10 cellular contexts compared by ENCODE assay signal in genomic region chr11:6377902-6378694, GRCh38. TPM values are rescaled to one million over a fixed set of nuclear protein-coding genes. Genes with fewer than 3 reads are reported as not detected.
DNase-seq lines count a peak whose midpoint lies in the region; ATAC-seq and TF ChIP-seq lines count a peak whose summit lies in the region.
"Had no signal": no experiment of that assay in that cellular context is flagged by ENCODE, and none has a peak within 500 bp of the region (broad histone marks: within the 10 kb centered on the region; RNA-seq: fewer than 3 reads in every experiment).

No MANE protein-coding gene starts in this region.

- WGBS in upper lobe of left lung, 2 donors = 18 to 31% methylated on average over 4 of the region's 4 CpGs
- 38 to 41% methylated on average over 4 of the region's 4 CpGs for WGBS in lower leg skin, 2 donors
- WGBS in mesendoderm (ENCODE audit: extremely low coverage, insufficient coverage, low lambda C conversion rate) = no CpG with 5 or more reads among the region's 4 CpGs

- no peak overlapping the region for H3K9ac ChIP-seq in mesendoderm (ENCODE audit: low read length)

- H3K4ac ChIP-seq in mesendoderm (ENCODE audit: low read depth, low read length) = no peak overlapping the region

- H3K23ac ChIP-seq in mesendoderm (ENCODE audit: low read length) = no peak overlapping the region

- H3K9me3 Mint-ChIP-seq in activated naive CD4-positive, alpha-beta T cell treated with anti-CD3 and anti-CD28 coated beads, Interleukin-2, amount 50 U/mL, for 24 hours = no peaks in the 10 kb centered on the region
- H3K9me3 Mint-ChIP-seq: H9 had no signal

- H3K36me3 ChIP-seq in upper lobe of left lung (no peaks in the 10 kb centered on the region), mesendoderm (ENCODE audit: control insufficient read depth, insufficient read depth, low read length) (no peaks in the 10 kb centered on the region)

- no peaks in the 10 kb centered on the region for H3K36me3 Mint-ChIP-seq in activated naive CD4-positive, alpha-beta T cell treated with anti-CD3 and anti-CD28 coated beads, Interleukin-2, amount 50 U/mL, for 24 hours

- ATAC-seq in upper lobe of left lung (ENCODE audit: low FRiP score in 2 of 2) = peak in 1 of 2 donors; percentile 57
- ATAC-seq in HG02798 (IDR thresholded peaks at IDR 0.05; ENCODE audit: poor library complexity, unreplicated experiment) = no peak

- no peak overlapping the region for H4K8ac ChIP-seq in mesendoderm (ENCODE audit: low read depth, low read length)

- no peaks in the 10 kb centered on the region for H3K9me3 ChIP-seq in upper lobe of left lung

- peak overlapping the region; percentile 38 for H3K27ac Mint-ChIP-seq in activated naive CD4-positive, alpha-beta T cell treated with anti-CD3 and anti-CD28 coated beads, Interleukin-2, amount 50 U/mL, for 24 hours
- H3K27ac Mint-ChIP-seq: H9 had no signal

- DNase-seq in activated naive CD4-positive, alpha-beta T cell (lab: John Stamatoyannopoulos, UW) = no peak
- DNase-seq in NOMO-1 treated with DMSO at 0.1 percent for 48 hours (lab: John Stamatoyannopoulos, UW; ENCODE audit: unreplicated experiment) (peak; percentile 23), dermis blood vessel endothelial cell (peak; percentile 68), upper lobe of left lung (no peak), lower leg skin (ENCODE audit: low spot score in 2 of 2) (no peak), mesendoderm (no peak)
- DNase-seq: erythroblast, H9 had no signal

- no peak overlapping the region for H2BK15ac ChIP-seq in mesendoderm (replicated peaks; ENCODE audit: low read depth)

- H3K56ac ChIP-seq in mesendoderm (ENCODE audit: low read length) = no peak overlapping the region

- no peaks in the 10 kb centered on the region for H3K79me2 ChIP-seq in mesendoderm (ENCODE audit: control insufficient read depth, insufficient read depth, low read length)

- H3K18ac ChIP-seq in mesendoderm (ENCODE audit: low read length) = no peak overlapping the region

- peaks cover 0 to 16% (median 9%) of the 10 kb centered on the region in 4 donors for H3K4me1 ChIP-seq in upper lobe of left lung
- H3K4me1 ChIP-seq in mesendoderm (ENCODE audit: control insufficient read depth, low read depth, low read length) = no peaks in the 10 kb centered on the region

- peak overlapping the region; percentile 15 to 56 (median 40) for H3K27ac ChIP-seq in upper lobe of left lung
- no peak overlapping the region for H3K27ac ChIP-seq in mesendoderm (ENCODE audit: low read depth, low read length)

- H3K4me3 ChIP-seq in upper lobe of left lung = no peak overlapping the region
- H3K4me3 ChIP-seq in lower leg skin (ENCODE audit: low read depth, poor library complexity, severe bottlenecking) = no peak overlapping the region
- no peak overlapping the region for H3K4me3 ChIP-seq in mesendoderm (ENCODE audit: low read length)

- no peak overlapping the region for H4K5ac ChIP-seq in mesendoderm (ENCODE audit: low read length)

- TF ChIP-seq POLR2A in upper lobe of left lung (IDR thresholded peaks at IDR 0.05) = no peak
- no peak for TF ChIP-seq POLR2A in lower leg skin (IDR thresholded peaks at IDR 0.05)

- H3K4me1 Mint-ChIP-seq in activated naive CD4-positive, alpha-beta T cell treated with anti-CD3 and anti-CD28 coated beads, Interleukin-2, amount 50 U/mL, for 24 hours = peaks cover 38% of the 10 kb centered on the region

- no peaks in the 10 kb centered on the region for H3K79me1 ChIP-seq in mesendoderm (ENCODE audit: low read length)

- no peak overlapping the region for H2BK120ac ChIP-seq in mesendoderm (ENCODE audit: low read depth, low read length)

- H3K27me3 ChIP-seq in upper lobe of left lung = no peaks in the 10 kb centered on the region
- H3K27me3 ChIP-seq in mesendoderm (ENCODE audit: insufficient read depth, low read length, poor library complexity) = no peaks in the 10 kb centered on the region

- no peaks in the 10 kb centered on the region for H3K27me3 Mint-ChIP-seq in activated naive CD4-positive, alpha-beta T cell treated with anti-CD3 and anti-CD28 coated beads, Interleukin-2, amount 50 U/mL, for 24 hours

- H3K4me3 Mint-ChIP-seq in activated naive CD4-positive, alpha-beta T cell treated with anti-CD3 and anti-CD28 coated beads, Interleukin-2, amount 50 U/mL, for 24 hours = peak overlapping the region; percentile 15
- H3K4me3 Mint-ChIP-seq: H9 had no signal

- no peak overlapping the region for H3K4me2 ChIP-seq in mesendoderm (ENCODE audit: low read length)

- no peak for TF ChIP-seq EP300 in upper lobe of left lung (IDR thresholded peaks at IDR 0.05)

- no peak overlapping the region for H2AK5ac ChIP-seq in mesendoderm (ENCODE audit: low read length)

- TF ChIP-seq CTCF in upper lobe of left lung (IDR thresholded peaks at IDR 0.05) (no peak), lower leg skin (IDR thresholded peaks at IDR 0.05) (no peak)

- H2BK5ac ChIP-seq in mesendoderm (ENCODE audit: low read length) = no peak overlapping the region

- intact Hi-C loops in lower leg skin (cut with DNase I; ENCODE audit: low total_unique reads) = no loop called here

RNA-seq across cellular contexts. Expression of gene SMPD1, which starts 12.2 kb away (rescaled TPM):
- total RNA-seq in dermis blood vessel endothelial cell (25.2 and 27.6 TPM in 2 replicates), upper lobe of left lung (10 to 100 TPM; 25.3 to 62.9 (median 53.9) TPM), lower leg skin (10 to 100 TPM; 49.2 to 91.6 (median 63.6) TPM)
- 5.6 TPM for polyA plus RNA-seq in mesendoderm (2013, experiment 1 of 2)
- 5.4 TPM for polyA plus RNA-seq in mesendoderm (2013, experiment 2 of 2)

RNA-seq across cellular contexts. Expression of gene APBB1, which starts 40.8 kb away (rescaled TPM):
- total RNA-seq in dermis blood vessel endothelial cell (43.9 and 52.9 TPM in 2 replicates), upper lobe of left lung (10 to 100 TPM; 30.4 to 66.8 (median 40.0) TPM), lower leg skin (10 to 100 TPM; 19.7 to 23.4 (median 20.2) TPM)
- 10.5 TPM for polyA plus RNA-seq in mesendoderm (2013, experiment 1 of 2)
- 11.0 TPM for polyA plus RNA-seq in mesendoderm (2013, experiment 2 of 2)

RNA-seq across cellular contexts. Expression of gene CAVIN3, which starts 57.8 kb away (rescaled TPM):
- total RNA-seq in dermis blood vessel endothelial cell (201 and 220 TPM in 2 replicates), upper lobe of left lung (100 to 1,000 TPM in 2 of 6 donors, 10 to 100 TPM in 4; 45.1 to 173 (median 65.8) TPM), lower leg skin (10 to 100 TPM; 27.1 to 96.9 (median 48.9) TPM)
- 15.8 TPM for polyA plus RNA-seq in mesendoderm (2013, experiment 1 of 2)
- 16.5 TPM for polyA plus RNA-seq in mesendoderm (2013, experiment 2 of 2)

Comparison
In these comparisons a context has a peak if more than half of its experiments do, and no peak if none do; other contexts are left out.
1. DNase-seq: peak in NOMO-1 treated with DMSO at 0.1 percent for 48 hours (single experiment) and dermis blood vessel endothelial cell (single experiment); none in activated naive CD4-positive, alpha-beta T cell (0 of 4), upper lobe of left lung (0 of 2), lower leg skin (0 of 2) and mesendoderm (single experiment).